Comparison of ENCODE assay signal across 8 cellular contexts in the genomic region with DNA sequence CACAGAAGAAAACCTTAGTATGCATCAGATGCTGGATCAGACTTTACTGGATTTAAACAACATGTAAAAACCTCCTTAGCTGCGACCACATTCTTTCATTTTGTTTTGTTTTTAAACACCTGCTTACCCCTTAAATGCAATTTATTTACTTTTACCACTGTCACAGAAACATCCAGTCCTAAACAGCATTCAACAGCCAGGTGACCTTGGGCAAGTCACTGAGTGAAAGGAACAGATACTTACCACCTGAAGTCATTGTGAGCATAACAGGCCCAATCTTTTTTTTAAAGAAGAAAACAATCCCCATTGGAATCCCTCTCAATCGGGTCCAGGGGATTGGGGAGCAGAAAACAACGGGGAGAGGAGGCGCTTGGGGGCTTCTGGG. TPM values are rescaled to one million over a fixed set of nuclear protein-coding genes. Genes with fewer than 3 reads are reported as not detected.
A peak's percentile ranks its signal among the peaks of the same experiment; 100 is the strongest.
DNase-seq lines count a peak whose midpoint lies in the region; ATAC-seq and TF ChIP-seq lines count a peak whose summit lies in the region.

No MANE protein-coding gene starts in this region.

- peaks cover 10 to 13% of the 10 kb centered on the region in 2 donors for H3K4me1 ChIP-seq in mucosa of rectum (ENCODE audit: control insufficient read depth in 2 of 2, insufficient read depth in 2 of 2, low read length in 2 of 2)

- H3K27ac ChIP-seq in mucosa of rectum (ENCODE audit: low read depth in 2 of 2, low read length in 2 of 2), result peak overlapping the region; percentile 68 to 69

- H3K27me3 Mint-ChIP-seq in T-helper 2 cell treated with Interferon-gamma antibody and Interleukin-4, amounts not matched to agents 5 μg/mL and 100 μg/mL, for 36 hours (ENCODE audit: low read depth), result no peaks in the 10 kb centered on the region
- peaks cover 8% of the 10 kb centered on the region for H3K27me3 Mint-ChIP-seq in brain

- H3K27ac Mint-ChIP-seq in T-helper 2 cell treated with Interferon-gamma antibody and Interleukin-4, amounts not matched to agents 5 μg/mL and 100 μg/mL, for 36 hours, result peak overlapping the region; percentile 72
- H3K27ac Mint-ChIP-seq in brain, result peak overlapping the region in 3 of 5 experiments; percentile 34 to 60 (median 53)

- no peak for TF ChIP-seq CTCF in brain (conservative IDR thresholded peaks at IDR 0.05)

- DNase-seq in T-helper 2 cell treated with Interferon-gamma antibody and Interleukin-4, amounts not matched to agents 5 μg/mL and 100 μg/mL, for 36 hours (ENCODE audit: low spot score), result no peak
- DNase-seq in T-helper 2 cell (no peak), NCI-H2227 treated with DMSO at 0.1 percent for 48 hours (lab: John Stamatoyannopoulos, UW) (no peak)
- DNase-seq in stimulated activated CD4-positive, alpha-beta T cell treated with anti-CD3 and anti-CD28 coated beads, Interleukin-2, amount 100 ng/mL, for 48 hours, result no peak

- ATAC-seq in HG03439 (IDR thresholded peaks at IDR 0.05; ENCODE audit: unreplicated experiment) (peak; percentile 14), GM18858 (IDR thresholded peaks at IDR 0.05; ENCODE audit: unreplicated experiment) (no peak)

- H3K9ac ChIP-seq in mucosa of rectum (ENCODE audit: low read depth in 1 of 2, low read length in 2 of 2), result peak overlapping the region; percentile 94 to 98

- H3K9me3 ChIP-seq in mucosa of rectum (ENCODE audit: control insufficient read depth in 2 of 2, low read length in 2 of 2), result no peaks in the 10 kb centered on the region

- H3K27me3 ChIP-seq in mucosa of rectum (ENCODE audit: control insufficient read depth in 2 of 2, insufficient read depth in 2 of 2, low read length in 2 of 2), result no peaks in the 10 kb centered on the region

- H3K36me3 Mint-ChIP-seq in T-helper 2 cell treated with Interferon-gamma antibody and Interleukin-4, amounts not matched to agents 5 μg/mL and 100 μg/mL, for 36 hours (ENCODE audit: low read depth), result peaks cover 7% of the 10 kb centered on the region
- H3K36me3 Mint-ChIP-seq in brain, result no peaks in the 10 kb centered on the region

- peak overlapping the region; percentile 93 to 96 for H3K4me3 ChIP-seq in mucosa of rectum (ENCODE audit: low read length in 2 of 2)

- H3K9me3 Mint-ChIP-seq in T-helper 2 cell treated with Interferon-gamma antibody and Interleukin-4, amounts not matched to agents 5 μg/mL and 100 μg/mL, for 36 hours, result no peaks in the 10 kb centered on the region
- no peaks in the 10 kb centered on the region for H3K9me3 Mint-ChIP-seq in brain

- H3K4me1 Mint-ChIP-seq in T-helper 2 cell treated with Interferon-gamma antibody and Interleukin-4, amounts not matched to agents 5 μg/mL and 100 μg/mL, for 36 hours (ENCODE audit: low read depth), result peaks cover 29% of the 10 kb centered on the region
- H3K4me1 Mint-ChIP-seq in brain, result peaks cover 25% of the 10 kb centered on the region

- H3K36me3 ChIP-seq in mucosa of rectum (ENCODE audit: control insufficient read depth in 2 of 2, insufficient read depth in 2 of 2, low read length in 2 of 2), result peaks cover 19 to 21% of the 10 kb centered on the region in 2 donors

- H3K4me3 Mint-ChIP-seq in T-helper 2 cell treated with Interferon-gamma antibody and Interleukin-4, amounts not matched to agents 5 μg/mL and 100 μg/mL, for 36 hours, result peak overlapping the region; percentile 98
- H3K4me3 Mint-ChIP-seq in brain, result peak overlapping the region; percentile 93 to 100 (median 99)

RNA-seq across cellular contexts. Expression of a gene that starts 0.4 kb away (rescaled TPM):
- 0.70 TPM for polyA plus RNA-seq in brain (ENCODE audit: insufficient read depth, low read depth, low replicate concordance)

RNA-seq across cellular contexts. Expression of a gene that starts 50.5 kb away (rescaled TPM):
- not detected for polyA plus RNA-seq in brain (ENCODE audit: insufficient read depth, low read depth, low replicate concordance)
